ENCODE assay signal across 18 cellular contexts in the genomic region with DNA sequence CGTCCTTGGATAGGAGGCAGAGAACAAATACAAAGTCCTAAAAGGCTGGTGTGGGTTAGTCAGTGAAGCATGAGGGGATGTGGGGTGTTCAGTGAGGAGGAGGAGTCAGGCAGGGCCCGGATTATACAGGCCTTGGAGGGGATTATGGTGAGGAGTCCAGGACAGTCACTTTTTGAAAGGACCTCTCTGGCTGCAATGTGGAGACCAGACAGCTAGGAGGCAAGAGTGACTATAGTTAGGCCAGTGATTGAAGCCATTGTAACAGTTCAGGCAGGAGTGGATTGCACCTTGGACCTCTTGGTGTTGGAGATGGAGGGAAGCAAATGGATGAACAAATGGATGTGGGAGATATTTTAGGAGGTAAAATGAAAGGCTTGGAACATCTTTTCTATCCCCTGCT.
A peak's percentile ranks its signal among the peaks of the same experiment; 100 is the strongest.
DNase-seq lines count a peak whose midpoint lies in the region; TF ChIP-seq lines count a peak whose summit lies in the region.
"Had no signal": no experiment of that assay in that cellular context is flagged by ENCODE, and none has a peak within 500 bp of the region (broad histone marks: within the 10 kb centered on the region; RNA-seq: fewer than 3 reads in every experiment).

No MANE protein-coding gene starts in this region.

- CTCF ChIA-PET in A673 (lab: Charles Lee): no interaction called here

- no TSS peak for BruUV-seq in A673 (replicated peaks; lab: Mats Ljungman, UMichigan)

- intact Hi-C loops in A673 (cut with micrococcal nuclease; ENCODE audit: unreplicated experiment) (no loop called here), vagina (cut with DNase I) (no loop called here)

- no peaks in the 10 kb centered on the region for H3K36me3 ChIP-seq in A673 (ENCODE audit: insufficient read depth, low read length, poor library complexity, severe bottlenecking)
- H3K36me3 ChIP-seq in hepatocyte (replicated peaks; ENCODE audit: insufficient read depth, low read depth): no peaks in the 10 kb centered on the region
- no peaks in the 10 kb centered on the region for H3K36me3 ChIP-seq in vagina
- no peaks in the 10 kb centered on the region for H3K36me3 ChIP-seq in osteoblast (ENCODE audit: insufficient read depth, low read length)
- H3K36me3 ChIP-seq: gastroesophageal sphincter, left ventricle myocardium inferior had no signal

- H3K4me3 ChIP-seq in A673 (ENCODE audit: low read depth, low read length, poor library complexity, severe bottlenecking) (no peak overlapping the region), GM12875 (ENCODE audit: low read depth, low read length) (no peak overlapping the region), hepatocyte (no peak overlapping the region), vagina (no peak overlapping the region), osteoblast (ENCODE audit: insufficient read depth, low read length) (no peak overlapping the region)
- H3K4me3 ChIP-seq: gastroesophageal sphincter, left ventricle myocardium inferior had no signal

- no peak for TF ChIP-seq POLR2A in vagina (IDR thresholded peaks at IDR 0.05)

- H3K4me1 ChIP-seq in A673 (ENCODE audit: insufficient read depth, low read length, poor library complexity, severe bottlenecking) (no peaks in the 10 kb centered on the region), hepatocyte (ENCODE audit: insufficient read depth) (no peaks in the 10 kb centered on the region), vagina (no peaks in the 10 kb centered on the region), osteoblast (ENCODE audit: insufficient read depth, low read length) (no peaks in the 10 kb centered on the region)
- H3K4me1 ChIP-seq: gastroesophageal sphincter, left ventricle myocardium inferior had no signal

- H2AFZ ChIP-seq in hepatocyte (no peak overlapping the region), osteoblast (ENCODE audit: low read length) (no peak overlapping the region)

- H3K4me2 ChIP-seq in hepatocyte: no peak overlapping the region
- H3K4me2 ChIP-seq in osteoblast (ENCODE audit: insufficient read depth, low read length): no peak overlapping the region

- POLR2A ChIA-PET in A673 (lab: Charles Lee; ENCODE audit: low non-redundant PET): no interaction called here

- no peaks in the 10 kb centered on the region for H3K9me3 ChIP-seq in A673 (ENCODE audit: low read depth, low read length, poor library complexity, severe bottlenecking)
- no peaks in the 10 kb centered on the region for H3K9me3 ChIP-seq in hepatocyte (ENCODE audit: low read depth)
- H3K9me3 ChIP-seq in vagina: no peaks in the 10 kb centered on the region
- no peaks in the 10 kb centered on the region for H3K9me3 ChIP-seq in osteoblast (ENCODE audit: low read depth, low read length)
- H3K9me3 ChIP-seq: gastroesophageal sphincter, left ventricle myocardium inferior had no signal

- H3K27ac ChIP-seq in A673 (ENCODE audit: low read depth, low read length, poor library complexity, severe bottlenecking) (no peak overlapping the region), hepatocyte (no peak overlapping the region), vagina (no peak overlapping the region), osteoblast (ENCODE audit: low read depth, low read length) (no peak overlapping the region)
- H3K27ac ChIP-seq: gastroesophageal sphincter, left ventricle myocardium inferior had no signal

- 0 out of 2 replicates have a peak, but pooled peaks have one; percentile 17 for TF ChIP-seq CTCF in A673 (conservative IDR thresholded peaks at IDR 0.05; ENCODE audit: low read depth, low read length)
- peak; percentile 18; the same call in 1 of the 2 replicates for TF ChIP-seq CTCF in GM12875 (IDR thresholded peaks at IDR 0.05; ENCODE audit: borderline replicate concordance, insufficient read depth, low read depth, low read length)
- TF ChIP-seq CTCF in hepatocyte (IDR thresholded peaks at IDR 0.05; ENCODE audit: poor library complexity): peak; percentile 14
- no peak for TF ChIP-seq CTCF in vagina (IDR thresholded peaks at IDR 0.05)
- TF ChIP-seq CTCF in osteoblast (IDR thresholded peaks at IDR 0.05; ENCODE audit: extremely low read depth, low read depth, low read length): no peak

- H3K9me2 ChIP-seq in hepatocyte (replicated peaks; ENCODE audit: insufficient read depth): no peaks in the 10 kb centered on the region

- peak; percentile 3 for DNase-seq in A673 (ENCODE audit: low spot score)
- peak; percentile 14 for DNase-seq in RPMI7951 (ENCODE audit: low read depth)
- no peak for DNase-seq in hepatocyte (ENCODE audit: low spot score)
- no peak for DNase-seq in vagina (ENCODE audit: extremely low spot score in 2 of 2)
- DNase-seq in osteoblast (ENCODE audit: insufficient read length, low spot score, missing footprints): no peak
- no peak for DNase-seq in hypothalamus (lab: John Stamatoyannopoulos, UW)
- DNase-seq in stimulated activated naive CD4-positive, alpha-beta T cell treated with Interleukin-2 at 50 U/mL for 16 hours (lab: John Stamatoyannopoulos, UW): no peak
- DNase-seq: activated CD4-positive, alpha-beta T cell treated with anti-CD3 and anti-CD28 coated beads, Interleukin-2, amount 50 U/mL, for 4 hours; activated gamma-delta T cell treated with Interleukin-2 at 50 U/mL for 16 hours; CD4-positive, alpha-beta memory T cell; DMS79 treated with DMSO at 0.1 percent for 48 hours; IMR-90; left ventricle myocardium inferior; NCI-H1694 treated with DMSO at 0.1 percent for 48 hours; stimulated activated CD8-positive, alpha-beta memory T cell treated with anti-CD3 and anti-CD28 coated beads, Interleukin-4, amount 100 ng/mL, for 48 hours; T-helper 1 cell had no signal

- H3K79me2 ChIP-seq in hepatocyte (no peaks in the 10 kb centered on the region), osteoblast (ENCODE audit: insufficient read depth, low read length) (no peaks in the 10 kb centered on the region)

- H4K20me1 ChIP-seq in hepatocyte (ENCODE audit: insufficient read depth, poor library complexity, severe bottlenecking) (no peaks in the 10 kb centered on the region), osteoblast (ENCODE audit: insufficient read depth, low read length) (no peaks in the 10 kb centered on the region)

- H3K27me3 ChIP-seq in A673 (replicated peaks; ENCODE audit: insufficient read depth, low read depth, low read length, poor library complexity): no peaks in the 10 kb centered on the region
- peaks cover 4% of the 10 kb centered on the region for H3K27me3 ChIP-seq in hepatocyte
- H3K27me3 ChIP-seq in vagina: no peaks in the 10 kb centered on the region
- H3K27me3 ChIP-seq in osteoblast (ENCODE audit: insufficient read depth, low read length): no peaks in the 10 kb centered on the region

- 55% methylated on average over 2 of the region's 2 CpGs for WGBS in hepatocyte (ENCODE audit: low lambda C conversion rate, missing lambda C conversion rate)

Comparison
In these comparisons a context has a peak if more than half of its experiments do, and no peak if none do; other contexts are left out.
1. DNase-seq: peak in A673 (single experiment) and RPMI7951 (single experiment); none in hepatocyte (single experiment), vagina (0 of 2), osteoblast (single experiment), hypothalamus (0 of 51) and stimulated activated naive CD4-positive, alpha-beta T cell treated with Interleukin-2 at 50 U/mL for 16 hours (single experiment).
2. CTCF ChIP-seq: peak in A673 (single experiment), GM12875 (single experiment) and hepatocyte (single experiment); none in vagina (0 of 3) and osteoblast (single experiment).